9 cellular contexts compared by ENCODE assay signal in genomic region chr20:41141153-41141815, GRCh38. TPM values are rescaled to one million over a fixed set of nuclear protein-coding genes. Genes with fewer than 3 reads are reported as not detected.
DNase-seq lines count a peak whose midpoint lies in the region; ATAC-seq and TF ChIP-seq lines count a peak whose summit lies in the region.
"Had no signal": no experiment of that assay in that cellular context is flagged by ENCODE, and none has a peak within 500 bp of the region (broad histone marks: within the 10 kb centered on the region; RNA-seq: fewer than 3 reads in every experiment).

No MANE protein-coding gene starts in this region.

- peak; percentile 46 for DNase-seq in EH (ENCODE audit: low read depth)
- peak; percentile 43 for DNase-seq in activated CD4-positive, alpha-beta memory T cell treated with anti-CD3 and anti-CD28 coated beads for 36 hours
- peak; percentile 80 for DNase-seq in fibroblast of villous mesenchyme (ENCODE audit: low read depth)
- no peak for DNase-seq in prostate gland (ENCODE audit: low spot score)
- DNase-seq in CD14-positive monocyte (ENCODE audit: low spot score), result no peak
- DNase-seq in middle frontal gyrus (ENCODE audit: extremely low spot score, low spot score), result no peak

- H3K4me1 ChIP-seq in prostate gland (replicated peaks), result peaks cover 7% of the 10 kb centered on the region

- intact Hi-C loops in activated CD4-positive, alpha-beta memory T cell treated with anti-CD3 and anti-CD28 coated beads for 36 hours (cut with micrococcal nuclease), result no loop called here
- intact Hi-C loops in prostate gland (cut with DNase I) (no loop called here), CD14-positive monocyte (cut with micrococcal nuclease) (no loop called here)

- CTCF ChIA-PET in activated CD4-positive, alpha-beta memory T cell treated with anti-CD3 and anti-CD28 coated beads for 36 hours (lab: Charles Lee), result interaction anchor here (1.0 to 4.9 kb wide), 7 partner anchors 9 to 199 kb away, joined by 3 to 60 read pairs (median 6); partner anchors contain the start of gene LPIN3

- no peaks in the 10 kb centered on the region for H3K36me3 ChIP-seq in prostate gland

- no peak overlapping the region for H3K4me3 ChIP-seq in fibroblast of villous mesenchyme (ENCODE audit: low read depth, low read length)
- no peak overlapping the region for H3K4me3 ChIP-seq in prostate gland
- H3K4me3 ChIP-seq: body of pancreas had no signal

- POLR2A ChIA-PET in activated CD4-positive, alpha-beta memory T cell treated with anti-CD3 and anti-CD28 coated beads for 36 hours (lab: Charles Lee), result interaction anchor here (1.1 to 4.3 kb wide), 2 partner anchors 9 to 14 kb away, joined by 4 to 69 read pairs; no protein-coding TSS in a partner anchor

- no peak for TF ChIP-seq POLR2A in prostate gland (IDR thresholded peaks at IDR 0.05)

- no peaks in the 10 kb centered on the region for H3K9me3 ChIP-seq in prostate gland
- H3K9me3 ChIP-seq: body of pancreas had no signal

- H3K27me3 ChIP-seq in prostate gland (replicated peaks; ENCODE audit: insufficient read depth), result no peaks in the 10 kb centered on the region
- H3K27me3 ChIP-seq: body of pancreas had no signal

- peak overlapping the region; percentile 40 to 49 for H3K27ac ChIP-seq in prostate gland

- TF ChIP-seq CTCF in fibroblast of villous mesenchyme (IDR thresholded peaks at IDR 0.05; ENCODE audit: insufficient read depth, low read depth, low read length) (no peak), prostate gland (IDR thresholded peaks at IDR 0.05) (no peak), CD14-positive monocyte (IDR thresholded peaks at IDR 0.05) (no peak)

- H3K4me3 Mint-ChIP-seq in activated CD4-positive, alpha-beta memory T cell treated with anti-CD3 and anti-CD28 coated beads for 36 hours, result peak overlapping the region; percentile 94
- H3K4me3 Mint-ChIP-seq in CD14-positive monocyte, result no peak overlapping the region

- WGBS in prostate gland, result 44% methylated on average over 8 of the region's 8 CpGs

- H3K27me3 Mint-ChIP-seq in activated CD4-positive, alpha-beta memory T cell treated with anti-CD3 and anti-CD28 coated beads for 36 hours, result no peaks in the 10 kb centered on the region
- peaks cover 33 to 48% (median 35%) of the 10 kb centered on the region in 3 donors for H3K27me3 Mint-ChIP-seq in CD14-positive monocyte (ENCODE audit: low read depth in 3 of 3)

- H3K36me3 Mint-ChIP-seq in activated CD4-positive, alpha-beta memory T cell treated with anti-CD3 and anti-CD28 coated beads for 36 hours, result peaks cover 17% of the 10 kb centered on the region
- H3K36me3 Mint-ChIP-seq in CD14-positive monocyte, result peaks cover 0 to 4% of the 10 kb centered on the region in 2 donors

- no peak for ATAC-seq in HG03442 (IDR thresholded peaks at IDR 0.05; ENCODE audit: unreplicated experiment)
- ATAC-seq in HG02610 (IDR thresholded peaks at IDR 0.05; ENCODE audit: unreplicated experiment), result no peak
- ATAC-seq: body of pancreas had no signal

- H3K9me3 Mint-ChIP-seq in activated CD4-positive, alpha-beta memory T cell treated with anti-CD3 and anti-CD28 coated beads for 36 hours, result no peaks in the 10 kb centered on the region
- H3K9me3 Mint-ChIP-seq in CD14-positive monocyte, result peaks cover 0 to 4% (median 0%) of the 10 kb centered on the region in 7 donors

- peak overlapping the region; percentile 92 for H3K27ac Mint-ChIP-seq in activated CD4-positive, alpha-beta memory T cell treated with anti-CD3 and anti-CD28 coated beads for 36 hours
- H3K27ac Mint-ChIP-seq in CD14-positive monocyte, result no peak overlapping the region

- H3K4me1 Mint-ChIP-seq in activated CD4-positive, alpha-beta memory T cell treated with anti-CD3 and anti-CD28 coated beads for 36 hours (ENCODE audit: low read depth), result peaks cover 75% of the 10 kb centered on the region
- H3K4me1 Mint-ChIP-seq in CD14-positive monocyte, result peaks cover 6% of the 10 kb centered on the region

RNA-seq across cellular contexts. Expression of gene PLCG1, which starts 3.9 kb away (rescaled TPM):
- 100 to 1,000 TPM; 133 to 139 TPM for total RNA-seq in activated CD4-positive, alpha-beta memory T cell treated with anti-CD3 and anti-CD28 coated beads for 36 hours
- total RNA-seq in fibroblast of villous mesenchyme, result 60.9 and 94.7 TPM in 2 replicates
- total RNA-seq in prostate gland, result 100 to 1,000 TPM in 1 of 2 donors, 10 to 100 TPM in 1; 67.9 to 129 TPM
- 1 to 10 TPM in 1 of 2 donors, under 1 TPM in 1; 0.33 to 1.0 TPM for polyA plus RNA-seq in CD14-positive monocyte

Comparison
In these comparisons a context has a peak if more than half of its experiments do, and no peak if none do; other contexts are left out.
1. DNase-seq: peak in EH (single experiment), activated CD4-positive, alpha-beta memory T cell treated with anti-CD3 and anti-CD28 coated beads for 36 hours (single experiment) and fibroblast of villous mesenchyme (single experiment); none in prostate gland (single experiment), CD14-positive monocyte (single experiment) and middle frontal gyrus (single experiment).